In genomic region chr3:177567833-177568232, GRCh38 we compare ENCODE assay signal across 33 cellular contexts.
A peak's percentile ranks its signal among the peaks of the same experiment; 100 is the strongest.
DNase-seq lines count a peak whose midpoint lies in the region; ATAC-seq and TF ChIP-seq lines count a peak whose summit lies in the region.
"Had no signal": no experiment of that assay in that cellular context is flagged by ENCODE, and none has a peak within 500 bp of the region (broad histone marks: within the 10 kb centered on the region; RNA-seq: fewer than 3 reads in every experiment).

No MANE protein-coding gene starts in this region.

- no peaks in the 10 kb centered on the region; the same call in 2 of the 3 replicates for H3K9me3 Mint-ChIP-seq in GM23338
- H3K9me3 Mint-ChIP-seq: CD8-positive, alpha-beta memory T cell had no signal

- H3K79me2 ChIP-seq in SK-N-SH (ENCODE audit: insufficient read depth) (no peaks in the 10 kb centered on the region), GM23338 (replicated peaks; ENCODE audit: insufficient read depth) (no peaks in the 10 kb centered on the region)

- POLR2A ChIA-PET in SK-N-SH (lab: Yijun Ruan, JAX) = no interaction called here
- POLR2A ChIA-PET in A673 (lab: Charles Lee; ENCODE audit: low non-redundant PET) = no interaction called here

- no peak overlapping the region for H3K9ac ChIP-seq in SK-N-SH

- WGBS in SK-N-SH (ENCODE audit: low lambda C conversion rate) = 77% methylated on average over 1 of the region's 1 CpG

- H3K36me3 Mint-ChIP-seq in GM23338 (ENCODE audit: low read depth) = peaks cover 10% of the 10 kb centered on the region

- H3F3A ChIP-seq in SK-N-SH (replicated peaks; ENCODE audit: insufficient read depth) (peaks cover 4% of the 10 kb centered on the region), GM23338 (replicated peaks; ENCODE audit: low read depth) (no peaks in the 10 kb centered on the region)

- intact Hi-C loops in A673 (cut with micrococcal nuclease; ENCODE audit: unreplicated experiment) = no loop called here

- TF ChIP-seq CTCF in SK-N-SH (IDR thresholded peaks at IDR 0.05) (no peak), foreskin keratinocyte (conservative IDR thresholded peaks at IDR 0.05) (no peak), A673 (conservative IDR thresholded peaks at IDR 0.05; ENCODE audit: low read depth, low read length) (no peak), GM23338 (conservative IDR thresholded peaks at IDR 0.05; ENCODE audit: low read depth in 2 of 2) (no peak)

- ATAC-seq in foreskin keratinocyte (peak; percentile 81), GM23338 (no peak), GM18909 (IDR thresholded peaks at IDR 0.05; ENCODE audit: poor library complexity, unreplicated experiment) (no peak)
- ATAC-seq: A549; heart left ventricle; sciatic nerve; stimulated activated naive CD8-positive, alpha-beta T cell treated with anti-CD3 and anti-CD28 coated beads, Interleukin-15, amount 100 ng/mL, for 72 hours had no signal

- H3K4me3 ChIP-seq in SK-N-SH (ENCODE audit: low read depth in 2 of 2, low read length in 1 of 2) = no peak overlapping the region
- no peak overlapping the region for H3K4me3 ChIP-seq in A673 (ENCODE audit: low read depth, low read length, poor library complexity, severe bottlenecking)
- no peak overlapping the region for H3K4me3 ChIP-seq in GM23338
- H3K4me3 ChIP-seq: A549, heart left ventricle, thyroid gland, uterus had no signal

- H3K27ac Mint-ChIP-seq in GM23338 = no peak overlapping the region
- H3K27ac Mint-ChIP-seq: progenitor cell of endocrine pancreas; stimulated activated naive CD8-positive, alpha-beta T cell treated with anti-CD3 and anti-CD28 coated beads, Interleukin-15, amount 100 ng/mL, for 72 hours; T-helper 1 cell treated with Interleukin-12 subunit alpha and Interleukin-12 subunit beta and Interleukin-4 antibody, amounts not matched to agents 30 μg/mL and 1 μg/mL, for 36 hours had no signal

- peaks cover 5% of the 10 kb centered on the region for H3K27me3 Mint-ChIP-seq in GM23338 (ENCODE audit: insufficient read depth, low read depth, poor library complexity)
- H3K27me3 Mint-ChIP-seq: stimulated activated naive CD8-positive, alpha-beta T cell treated with anti-CD3 and anti-CD28 coated beads, Interleukin-15, amount 100 ng/mL, for 72 hours had no signal

- TF ChIP-seq RAD21 in SK-N-SH (IDR thresholded peaks at IDR 0.05; ENCODE audit: low read length) = no peak

- H3K4me2 ChIP-seq in SK-N-SH (no peak overlapping the region), GM23338 (no peak overlapping the region)
- H3K4me2 ChIP-seq: A549 had no signal

- peaks cover 34% of the 10 kb centered on the region for H3K4me1 Mint-ChIP-seq in GM23338
- H3K4me1 Mint-ChIP-seq: stimulated activated naive CD8-positive, alpha-beta T cell treated with anti-CD3 and anti-CD28 coated beads, Interleukin-15, amount 100 ng/mL, for 72 hours had no signal

- H2AFZ ChIP-seq in SK-N-SH (ENCODE audit: low read depth) = no peak overlapping the region
- no peak overlapping the region for H2AFZ ChIP-seq in GM23338

- H3K4me1 ChIP-seq in SK-N-SH (ENCODE audit: control insufficient read depth in 1 of 2, insufficient read depth in 2 of 2, low read depth in 1 of 2, low read length in 1 of 2) = peaks cover 0 to 15% of the 10 kb centered on the region in 2 experiments; a peak in 3 of 4 replicates
- H3K4me1 ChIP-seq in foreskin keratinocyte = peaks cover 6% of the 10 kb centered on the region
- peaks cover 21% of the 10 kb centered on the region for H3K4me1 ChIP-seq in A673 (ENCODE audit: insufficient read depth, low read length, poor library complexity, severe bottlenecking)
- 0 out of 2 replicates have a peak, but pooled peaks cover 8% of the 10 kb centered on the region for H3K4me1 ChIP-seq in GM23338 (ENCODE audit: insufficient read depth)
- H3K4me1 ChIP-seq: A549, uterus had no signal

- CTCF ChIA-PET in SK-N-SH (lab: Yijun Ruan, JAX) = no interaction called here
- CTCF ChIA-PET in A673 (lab: Charles Lee) = no interaction called here

- H3K9me2 ChIP-seq in SK-N-SH (no peaks in the 10 kb centered on the region), GM23338 (ENCODE audit: insufficient read depth) (peaks cover 25% of the 10 kb centered on the region)

- H3K36me3 ChIP-seq in SK-N-SH (replicated peaks in 1 of 2; ENCODE audit: control insufficient read depth in 1 of 2, insufficient read depth in 2 of 2, low read length in 1 of 2) = no peaks in the 10 kb centered on the region
- no peaks in the 10 kb centered on the region for H3K36me3 ChIP-seq in A673 (ENCODE audit: insufficient read depth, low read length, poor library complexity, severe bottlenecking)
- H3K36me3 ChIP-seq in GM23338 (ENCODE audit: insufficient read depth) = no peaks in the 10 kb centered on the region
- H3K36me3 ChIP-seq: BE2C, heart left ventricle, thyroid gland, uterus had no signal

- no peak for TF ChIP-seq EP300 in SK-N-SH (IDR thresholded peaks at IDR 0.05; ENCODE audit: borderline replicate concordance in 1 of 2, low read depth in 1 of 2, low read length in 1 of 2)

- H4K20me1 ChIP-seq in SK-N-SH (ENCODE audit: insufficient read depth) = no peaks in the 10 kb centered on the region
- no peaks in the 10 kb centered on the region for H4K20me1 ChIP-seq in GM23338 (replicated peaks; ENCODE audit: insufficient read depth)

- H3K27me3 ChIP-seq in SK-N-SH (ENCODE audit: insufficient read depth) (no peaks in the 10 kb centered on the region), foreskin keratinocyte (no peaks in the 10 kb centered on the region), A673 (replicated peaks; ENCODE audit: insufficient read depth, low read depth, low read length, poor library complexity) (no peaks in the 10 kb centered on the region), GM23338 (ENCODE audit: insufficient read depth) (no peaks in the 10 kb centered on the region)
- H3K27me3 ChIP-seq: BE2C, heart left ventricle, thyroid gland, uterus had no signal

- DNase-seq in AG08396 (ENCODE audit: low spot score) (peak; percentile 19), LHCN-M2 (ENCODE audit: low read depth) (peak; percentile 55), SK-N-SH (no peak), foreskin keratinocyte (peak in 1 of 2 donors; percentile 54), A673 (ENCODE audit: low spot score) (no peak), SK-N-DZ (ENCODE audit: low spot score) (no peak), GM23338 (ENCODE audit: low spot score) (no peak)
- DNase-seq: activated CD4-positive, alpha-beta T cell treated with anti-CD3 and anti-CD28 coated beads, Interleukin-2, amount 50 U/mL, for 1 hour; activated CD4-positive, CD25-positive, alpha-beta regulatory T cell; activated T-cell treated with anti-CD3 and anti-CD28 coated beads, Interleukin-2, amount 50 U/mL, for 48 hours; BE2C; CD8-positive, alpha-beta memory T cell; central memory CD4-positive, alpha-beta T cell; cortex of kidney; effector memory CD4-positive, alpha-beta T cell; heart left ventricle; islet precursor cell; KG1; MV-4-11; NCI-H1436; NCI-H2081 treated with DMSO at 0.1 percent for 48 hours; NCI-H748 treated with DMSO at 0.1 percent for 48 hours; RPMI8226; stimulated activated CD4-positive, alpha-beta T cell treated with anti-CD3 and anti-CD28 coated beads, Interleukin-12 subunit alpha, Interleukin-12 subunit beta, amount 100 ng/mL, for 4 hours; stimulated activated CD4-positive, alpha-beta T cell treated with anti-CD3 and anti-CD28 coated beads, Interleukin-2, amount 100 ng/mL, for 48 hours; stimulated activated naive CD8-positive, alpha-beta T cell treated with anti-CD3 and anti-CD28 coated beads, Interleukin-15, amount 100 ng/mL, for 72 hours; thyroid gland; uterus had no signal

- H3K4me3 Mint-ChIP-seq in GM23338 = no peak overlapping the region
- H3K4me3 Mint-ChIP-seq: CD8-positive, alpha-beta memory T cell; stimulated activated naive CD8-positive, alpha-beta T cell treated with anti-CD3 and anti-CD28 coated beads, Interleukin-15, amount 100 ng/mL, for 72 hours; T-helper 1 cell treated with Interleukin-12 subunit alpha and Interleukin-12 subunit beta and Interleukin-4 antibody, amounts not matched to agents 30 μg/mL and 1 μg/mL, for 36 hours had no signal

- BruUV-seq in A673 (replicated peaks; lab: Mats Ljungman, UMichigan) = no TSS peak

- H3K9me3 ChIP-seq in SK-N-SH (no peaks in the 10 kb centered on the region), A673 (ENCODE audit: low read depth, low read length, poor library complexity, severe bottlenecking) (no peaks in the 10 kb centered on the region)
- H3K9me3 ChIP-seq: A549, BE2C, heart left ventricle, thyroid gland, uterus had no signal

- no peak overlapping the region for H3K27ac ChIP-seq in SK-N-SH (ENCODE audit: low read depth in 2 of 2, low read length in 1 of 2)
- H3K27ac ChIP-seq in foreskin keratinocyte = no peak overlapping the region
- H3K27ac ChIP-seq in A673 (ENCODE audit: low read depth, low read length, poor library complexity, severe bottlenecking) = no peak overlapping the region
- H3K27ac ChIP-seq in GM23338 (ENCODE audit: low read depth) = no peak overlapping the region
- H3K27ac ChIP-seq: A549, heart left ventricle, thyroid gland, uterus had no signal

TF ChIP-seq in SK-N-SH, 30 proteins besides CTCF, POLR2A, EP300 and RAD21 (continues in another document):
- TF ChIP-seq TCF12 (IDR thresholded peaks at IDR 0.05) = peak; percentile 17; the same call in 1 of the 2 replicates
- TF ChIP-seq JUND (IDR thresholded peaks at IDR 0.05) = no peak
- TF ChIP-seq TAF1 (IDR thresholded peaks at IDR 0.05; ENCODE audit: borderline replicate concordance, low read depth, low read length) = no peak
- TF ChIP-seq, protein P1, sequence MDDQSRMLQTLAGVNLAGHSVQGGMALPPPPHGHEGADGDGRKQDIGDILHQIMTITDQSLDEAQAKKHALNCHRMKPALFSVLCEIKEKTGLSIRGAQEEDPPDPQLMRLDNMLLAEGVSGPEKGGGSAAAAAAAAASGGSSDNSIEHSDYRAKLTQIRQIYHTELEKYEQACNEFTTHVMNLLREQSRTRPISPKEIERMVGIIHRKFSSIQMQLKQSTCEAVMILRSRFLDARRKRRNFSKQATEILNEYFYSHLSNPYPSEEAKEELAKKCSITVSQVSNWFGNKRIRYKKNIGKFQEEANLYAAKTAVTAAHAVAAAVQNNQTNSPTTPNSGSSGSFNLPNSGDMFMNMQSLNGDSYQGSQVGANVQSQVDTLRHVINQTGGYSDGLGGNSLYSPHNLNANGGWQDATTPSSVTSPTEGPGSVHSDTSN (IDR thresholded peaks at IDR 0.05) = peak; percentile 54

TF ChIP-seq in GM23338, 12 proteins besides CTCF, POLR2A, EP300 and RAD21 (continues in another document):
- TF ChIP-seq STAT1 (IDR thresholded peaks at IDR 0.05; ENCODE audit: unreplicated experiment) = no peak

Comparison
In these comparisons a context has a peak if more than half of its experiments do, and no peak if none do; other contexts are left out.
1. DNase-seq: peak in AG08396 (single experiment) and LHCN-M2 (single experiment); none in SK-N-SH (single experiment), A673 (single experiment), SK-N-DZ (single experiment) and GM23338 (single experiment).